1 cellular context compared by ENCODE assay signal in the genomic region with DNA sequence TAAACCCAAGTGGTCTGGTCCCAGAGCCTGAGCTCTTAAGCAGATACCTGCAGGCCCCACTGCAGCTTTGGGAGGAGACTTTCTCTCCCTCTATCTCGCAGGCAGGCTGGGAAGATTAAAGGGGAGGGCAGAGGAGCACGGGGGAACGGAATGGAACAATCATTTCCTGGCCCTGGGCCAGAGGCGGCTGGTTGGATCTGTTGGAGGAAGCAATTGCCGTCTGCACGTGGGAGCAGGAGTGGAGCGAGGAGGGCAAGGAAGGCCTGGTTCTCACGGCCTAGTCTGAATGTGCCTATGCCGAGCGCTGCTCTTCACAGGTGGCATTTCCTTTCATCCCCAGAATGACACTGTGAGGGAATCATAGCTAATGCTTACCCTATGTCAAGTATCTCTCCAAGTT.
TF ChIP-seq lines count a peak whose summit lies in the region.

No MANE protein-coding gene starts in this region.

TF ChIP-seq in SK-N-SH, 30 proteins besides CTCF, POLR2A, EP300 and RAD21 (continued from another document):
- TF ChIP-seq, protein P1, sequence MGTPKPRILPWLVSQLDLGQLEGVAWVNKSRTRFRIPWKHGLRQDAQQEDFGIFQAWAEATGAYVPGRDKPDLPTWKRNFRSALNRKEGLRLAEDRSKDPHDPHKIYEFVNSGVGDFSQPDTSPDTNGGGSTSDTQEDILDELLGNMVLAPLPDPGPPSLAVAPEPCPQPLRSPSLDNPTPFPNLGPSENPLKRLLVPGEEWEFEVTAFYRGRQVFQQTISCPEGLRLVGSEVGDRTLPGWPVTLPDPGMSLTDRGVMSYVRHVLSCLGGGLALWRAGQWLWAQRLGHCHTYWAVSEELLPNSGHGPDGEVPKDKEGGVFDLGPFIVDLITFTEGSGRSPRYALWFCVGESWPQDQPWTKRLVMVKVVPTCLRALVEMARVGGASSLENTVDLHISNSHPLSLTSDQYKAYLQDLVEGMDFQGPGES (IDR thresholded peaks at IDR 0.05; ENCODE audit: low read depth, low read length) = no peak
- TF ChIP-seq GATA2 (CRISPR knock-in tag; IDR thresholded peaks at IDR 0.05) (0 out of 2 replicates have a peak, but pooled peaks have one; percentile 23), YY1 (IDR thresholded peaks at IDR 0.05; ENCODE audit: low read depth) (no peak), FOXM1 (IDR thresholded peaks at IDR 0.05; ENCODE audit: low read depth) (no peak), RXRA (IDR thresholded peaks at IDR 0.05; ENCODE audit: borderline replicate concordance, low read depth) (no peak), FOXJ3 (CRISPR knock-in tag; IDR thresholded peaks at IDR 0.05) (no peak), SMC3 (IDR thresholded peaks at IDR 0.05; ENCODE audit: low read depth, low read length) (no peak), NRF1 (IDR thresholded peaks at IDR 0.05; ENCODE audit: low read depth, low read length) (no peak), MXI1 (IDR thresholded peaks at IDR 0.05; ENCODE audit: low read depth, low read length) (peak; percentile 86), NFIC (IDR thresholded peaks at IDR 0.05; ENCODE audit: borderline replicate concordance) (peak; percentile 66), GABPA (IDR thresholded peaks at IDR 0.05; ENCODE audit: low read depth) (no peak), RCOR1 (IDR thresholded peaks at IDR 0.05; ENCODE audit: low read length) (peak; percentile 12; the same call in 1 of the 2 replicates), FOSL2 (IDR thresholded peaks at IDR 0.05; ENCODE audit: borderline replicate concordance, low read depth) (no peak), CHD2 (IDR thresholded peaks at IDR 0.05; ENCODE audit: low read length, partially characterized antibody) (peak; percentile 12)
- TF ChIP-seq, protein P2, sequence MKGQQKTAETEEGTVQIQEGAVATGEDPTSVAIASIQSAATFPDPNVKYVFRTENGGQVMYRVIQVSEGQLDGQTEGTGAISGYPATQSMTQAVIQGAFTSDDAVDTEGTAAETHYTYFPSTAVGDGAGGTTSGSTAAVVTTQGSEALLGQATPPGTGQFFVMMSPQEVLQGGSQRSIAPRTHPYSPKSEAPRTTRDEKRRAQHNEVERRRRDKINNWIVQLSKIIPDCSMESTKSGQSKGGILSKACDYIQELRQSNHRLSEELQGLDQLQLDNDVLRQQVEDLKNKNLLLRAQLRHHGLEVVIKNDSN (IDR thresholded peaks at IDR 0.05; ENCODE audit: borderline replicate concordance, low read depth) = no peak
- TF ChIP-seq, protein P3, sequence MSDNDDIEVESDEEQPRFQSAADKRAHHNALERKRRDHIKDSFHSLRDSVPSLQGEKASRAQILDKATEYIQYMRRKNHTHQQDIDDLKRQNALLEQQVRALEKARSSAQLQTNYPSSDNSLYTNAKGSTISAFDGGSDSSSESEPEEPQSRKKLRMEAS (IDR thresholded peaks at IDR 0.05; ENCODE audit: low read depth) = no peak
- TF ChIP-seq, protein P4, sequence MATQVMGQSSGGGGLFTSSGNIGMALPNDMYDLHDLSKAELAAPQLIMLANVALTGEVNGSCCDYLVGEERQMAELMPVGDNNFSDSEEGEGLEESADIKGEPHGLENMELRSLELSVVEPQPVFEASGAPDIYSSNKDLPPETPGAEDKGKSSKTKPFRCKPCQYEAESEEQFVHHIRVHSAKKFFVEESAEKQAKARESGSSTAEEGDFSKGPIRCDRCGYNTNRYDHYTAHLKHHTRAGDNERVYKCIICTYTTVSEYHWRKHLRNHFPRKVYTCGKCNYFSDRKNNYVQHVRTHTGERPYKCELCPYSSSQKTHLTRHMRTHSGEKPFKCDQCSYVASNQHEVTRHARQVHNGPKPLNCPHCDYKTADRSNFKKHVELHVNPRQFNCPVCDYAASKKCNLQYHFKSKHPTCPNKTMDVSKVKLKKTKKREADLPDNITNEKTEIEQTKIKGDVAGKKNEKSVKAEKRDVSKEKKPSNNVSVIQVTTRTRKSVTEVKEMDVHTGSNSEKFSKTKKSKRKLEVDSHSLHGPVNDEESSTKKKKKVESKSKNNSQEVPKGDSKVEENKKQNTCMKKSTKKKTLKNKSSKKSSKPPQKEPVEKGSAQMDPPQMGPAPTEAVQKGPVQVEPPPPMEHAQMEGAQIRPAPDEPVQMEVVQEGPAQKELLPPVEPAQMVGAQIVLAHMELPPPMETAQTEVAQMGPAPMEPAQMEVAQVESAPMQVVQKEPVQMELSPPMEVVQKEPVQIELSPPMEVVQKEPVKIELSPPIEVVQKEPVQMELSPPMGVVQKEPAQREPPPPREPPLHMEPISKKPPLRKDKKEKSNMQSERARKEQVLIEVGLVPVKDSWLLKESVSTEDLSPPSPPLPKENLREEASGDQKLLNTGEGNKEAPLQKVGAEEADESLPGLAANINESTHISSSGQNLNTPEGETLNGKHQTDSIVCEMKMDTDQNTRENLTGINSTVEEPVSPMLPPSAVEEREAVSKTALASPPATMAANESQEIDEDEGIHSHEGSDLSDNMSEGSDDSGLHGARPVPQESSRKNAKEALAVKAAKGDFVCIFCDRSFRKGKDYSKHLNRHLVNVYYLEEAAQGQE (IDR thresholded peaks at IDR 0.05; ENCODE audit: low read depth, low read length) = no peak
- TF ChIP-seq, protein P5, sequence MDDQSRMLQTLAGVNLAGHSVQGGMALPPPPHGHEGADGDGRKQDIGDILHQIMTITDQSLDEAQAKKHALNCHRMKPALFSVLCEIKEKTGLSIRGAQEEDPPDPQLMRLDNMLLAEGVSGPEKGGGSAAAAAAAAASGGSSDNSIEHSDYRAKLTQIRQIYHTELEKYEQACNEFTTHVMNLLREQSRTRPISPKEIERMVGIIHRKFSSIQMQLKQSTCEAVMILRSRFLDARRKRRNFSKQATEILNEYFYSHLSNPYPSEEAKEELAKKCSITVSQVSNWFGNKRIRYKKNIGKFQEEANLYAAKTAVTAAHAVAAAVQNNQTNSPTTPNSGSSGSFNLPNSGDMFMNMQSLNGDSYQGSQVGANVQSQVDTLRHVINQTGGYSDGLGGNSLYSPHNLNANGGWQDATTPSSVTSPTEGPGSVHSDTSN (IDR thresholded peaks at IDR 0.05) = no peak
